Comparison of ENCODE assay signal across 8 cellular contexts in genomic region chr6:34055223-34055933, GRCh38.
DNase-seq lines count a peak whose midpoint lies in the region; ATAC-seq and TF ChIP-seq lines count a peak whose summit lies in the region.

No MANE protein-coding gene starts in this region.

- H3K4me1 Mint-ChIP-seq in activated T-helper 17 cell treated with anti-CD3 and anti-CD28 coated beads, Interleukin-2, amount 50 U/mL, for 72 hours: no peaks in the 10 kb centered on the region

- no peak overlapping the region for H3K4me3 Mint-ChIP-seq in activated T-helper 17 cell treated with anti-CD3 and anti-CD28 coated beads, Interleukin-2, amount 50 U/mL, for 72 hours

- no peak overlapping the region for H3K27ac Mint-ChIP-seq in activated T-helper 17 cell treated with anti-CD3 and anti-CD28 coated beads, Interleukin-2, amount 50 U/mL, for 72 hours

- H3K27ac ChIP-seq in RWPE1: no peak overlapping the region
- no peak overlapping the region for H3K27ac ChIP-seq in gastroesophageal sphincter
- no peak overlapping the region for H3K27ac ChIP-seq in upper lobe of left lung

- peaks cover 3% of the 10 kb centered on the region for H3K27me3 Mint-ChIP-seq in activated T-helper 17 cell treated with anti-CD3 and anti-CD28 coated beads, Interleukin-2, amount 50 U/mL, for 72 hours

- TF ChIP-seq CTCF in RWPE1 (conservative IDR thresholded peaks at IDR 0.05; ENCODE audit: low read depth): peak; percentile 80
- TF ChIP-seq CTCF in gastroesophageal sphincter (IDR thresholded peaks at IDR 0.05): peak in 3 of 4 experiments; percentile 37 to 73 (median 47)
- peak; percentile 39 to 72 (median 56) for TF ChIP-seq CTCF in upper lobe of left lung (IDR thresholded peaks at IDR 0.05)

- ATAC-seq in activated T-helper 17 cell treated with anti-CD3 and anti-CD28 coated beads, Interleukin-2, amount 50 U/mL, for 72 hours (replicated peaks): peak; percentile 67
- ATAC-seq in gastroesophageal sphincter: no peak
- peak in 1 of 2 donors; percentile 59 for ATAC-seq in upper lobe of left lung (ENCODE audit: low FRiP score in 2 of 2)
- no peak for ATAC-seq in GM19467 (IDR thresholded peaks at IDR 0.05; ENCODE audit: unreplicated experiment)

- H3K9me3 ChIP-seq in gastroesophageal sphincter (no peaks in the 10 kb centered on the region), upper lobe of left lung (no peaks in the 10 kb centered on the region)

- no peaks in the 10 kb centered on the region for H3K36me3 Mint-ChIP-seq in activated T-helper 17 cell treated with anti-CD3 and anti-CD28 coated beads, Interleukin-2, amount 50 U/mL, for 72 hours (ENCODE audit: low read depth)

- H3K27me3 ChIP-seq in gastroesophageal sphincter: peaks cover 55% of the 10 kb centered on the region
- no peaks in the 10 kb centered on the region for H3K27me3 ChIP-seq in upper lobe of left lung

- H3K4me1 ChIP-seq in gastroesophageal sphincter (peaks cover 0 to 11% (median 0%) of the 10 kb centered on the region in 3 donors), upper lobe of left lung (peaks cover 0 to 10% (median 2%) of the 10 kb centered on the region in 4 donors)

- POLR2A ChIA-PET in RWPE1 (lab: Yijun Ruan, JAX; ENCODE audit: low non-redundant PET): no interaction called here

- DNase-seq in DMS114 treated with DMSO at 0.1 percent for 48 hours (lab: John Stamatoyannopoulos, UW; ENCODE audit: unreplicated experiment) (peak; percentile 67), KG1 (lab: John Stamatoyannopoulos, UW) (peak; percentile 45), RWPE1 (ENCODE audit: low spot score) (peak; percentile 72), pons (ENCODE audit: low spot score) (peak; percentile 22), upper lobe of left lung (peak in 1 of 2 donors; percentile 51)

- CTCF ChIA-PET in RWPE1 (lab: Yijun Ruan, JAX): interaction anchor here (0.5 to 4.1 kb wide), 23 partner anchors 9 to 797 kb away, joined by 3 to 33 read pairs (median 3); partner anchors contain the start of genes GRM4 and LEMD2

- H3K36me3 ChIP-seq in gastroesophageal sphincter (no peaks in the 10 kb centered on the region), upper lobe of left lung (no peaks in the 10 kb centered on the region)

- H3K4me3 ChIP-seq in gastroesophageal sphincter: no peak overlapping the region
- H3K4me3 ChIP-seq in upper lobe of left lung: no peak overlapping the region

- no peak for TF ChIP-seq POLR2A in gastroesophageal sphincter (IDR thresholded peaks at IDR 0.05)
- TF ChIP-seq POLR2A in upper lobe of left lung (IDR thresholded peaks at IDR 0.05): no peak

- TF ChIP-seq EP300 in gastroesophageal sphincter (IDR thresholded peaks at IDR 0.05): no peak
- TF ChIP-seq EP300 in upper lobe of left lung (IDR thresholded peaks at IDR 0.05): no peak

- WGBS in gastroesophageal sphincter (ENCODE audit: low coverage in 1 of 2), 2 donors: 86 to 87% methylated on average over 6 to 9 of the region's 18 CpGs
- 61 to 94% methylated on average over 8 to 18 of the region's 18 CpGs for WGBS in upper lobe of left lung, 2 donors

- H3K9me3 Mint-ChIP-seq in activated T-helper 17 cell treated with anti-CD3 and anti-CD28 coated beads, Interleukin-2, amount 50 U/mL, for 72 hours: no peaks in the 10 kb centered on the region
